In genomic region chr11:126181939-126182730, GRCh38 we compare ENCODE assay signal across 1 cellular context.
TF ChIP-seq lines count a peak whose summit lies in the region.

No MANE protein-coding gene starts in this region.

TF ChIP-seq in HepG2, 621 proteins besides CTCF, POLR2A, EP300 and RAD21 (continues in another document):
- TF ChIP-seq HOMEZ (CRISPR knock-in tag; IDR thresholded peaks at IDR 0.05; ENCODE audit: low read depth), result no peak
- no peak for TF ChIP-seq ZNF616 (CRISPR knock-in tag; IDR thresholded peaks at IDR 0.05; ENCODE audit: low read depth)
- no peak for TF ChIP-seq ZNF543 (CRISPR knock-in tag; IDR thresholded peaks at IDR 0.05)
- TF ChIP-seq ZNF160 (CRISPR knock-in tag; IDR thresholded peaks at IDR 0.05), result no peak
- no peak for TF ChIP-seq PHB2 (IDR thresholded peaks at IDR 0.05; ENCODE audit: partially characterized antibody)
- TF ChIP-seq SMC3 (IDR thresholded peaks at IDR 0.05; ENCODE audit: low read length), result no peak
- TF ChIP-seq SMAD1 (CRISPR knock-in tag; IDR thresholded peaks at IDR 0.05; ENCODE audit: borderline replicate concordance, low read depth), result no peak
- TF ChIP-seq PAX8 (CRISPR knock-in tag; IDR thresholded peaks at IDR 0.05; ENCODE audit: borderline replicate concordance), result no peak
- no peak for TF ChIP-seq HNRNPH1 (optimal IDR thresholded peaks at IDR 0.05; ENCODE audit: low read depth, low read length)
- no peak for TF ChIP-seq SMARCE1 (IDR thresholded peaks at IDR 0.05; ENCODE audit: borderline replicate concordance)
- TF ChIP-seq TBX2 (CRISPR knock-in tag; IDR thresholded peaks at IDR 0.05; ENCODE audit: borderline replicate concordance), result peak; percentile 37; the same call in 1 of the 2 replicates
- no peak for TF ChIP-seq SATB2 (CRISPR knock-in tag; IDR thresholded peaks at IDR 0.05)
- peak; percentile 32 for TF ChIP-seq ZNF407 (CRISPR knock-in tag; IDR thresholded peaks at IDR 0.05; ENCODE audit: not compliant biosample characterization)
- no peak for TF ChIP-seq ZNF749 (CRISPR knock-in tag; IDR thresholded peaks at IDR 0.05; ENCODE audit: borderline replicate concordance)
- peak; percentile 58 for TF ChIP-seq ZNF687 (CRISPR knock-in tag; IDR thresholded peaks at IDR 0.05)
- TF ChIP-seq ZNF891 (CRISPR knock-in tag; IDR thresholded peaks at IDR 0.05), result peak; percentile 23; the same call in 1 of the 2 replicates
- no peak for TF ChIP-seq MXI1 (IDR thresholded peaks at IDR 0.05; ENCODE audit: borderline replicate concordance, low read depth, low read length)
- no peak for TF ChIP-seq ZC3H4 (CRISPR knock-in tag; IDR thresholded peaks at IDR 0.05; ENCODE audit: borderline replicate concordance)
- no peak for TF ChIP-seq ZNF775 (CRISPR knock-in tag; IDR thresholded peaks at IDR 0.05; ENCODE audit: borderline replicate concordance)
- peak; percentile 80 for TF ChIP-seq ZMYM3 (CRISPR knock-in tag; IDR thresholded peaks at IDR 0.05)
- TF ChIP-seq PATZ1 (CRISPR knock-in tag; IDR thresholded peaks at IDR 0.05), result peak; percentile 33; the same call in 1 of the 2 replicates
- TF ChIP-seq JUN (CRISPR knock-in tag; IDR thresholded peaks at IDR 0.05), result no peak
- TF ChIP-seq EZH2 (conservative IDR thresholded peaks at IDR 0.05; ENCODE audit: low read depth, low read length), result no peak
- no peak for TF ChIP-seq IRF2 (CRISPR knock-in tag; IDR thresholded peaks at IDR 0.05)
- 0 out of 2 replicates have a peak, but pooled peaks have one; percentile 45 for TF ChIP-seq ADNP (CRISPR knock-in tag; IDR thresholded peaks at IDR 0.05)
- peak; percentile 96 for TF ChIP-seq ZNF770 (CRISPR knock-in tag; IDR thresholded peaks at IDR 0.05)
- TF ChIP-seq HNRNPLL (IDR thresholded peaks at IDR 0.05; ENCODE audit: low read depth, low read length, poor library complexity, severe bottlenecking), result no peak
- no peak for TF ChIP-seq ZNF720 (CRISPR knock-in tag; IDR thresholded peaks at IDR 0.05)
- no peak for TF ChIP-seq SP1 (IDR thresholded peaks at IDR 0.05)
- no peak for TF ChIP-seq SP1 (CRISPR knock-in tag; IDR thresholded peaks at IDR 0.05)
- TF ChIP-seq ZSCAN31 (CRISPR knock-in tag; IDR thresholded peaks at IDR 0.05; ENCODE audit: low read depth), result no peak
- TF ChIP-seq NFAT5 (CRISPR knock-in tag; IDR thresholded peaks at IDR 0.05), result no peak
- no peak for TF ChIP-seq REL (CRISPR knock-in tag; conservative IDR thresholded peaks at IDR 0.05)
- TF ChIP-seq ZNF660 (CRISPR knock-in tag; IDR thresholded peaks at IDR 0.05; ENCODE audit: borderline replicate concordance, low read depth), result no peak
